In genomic region chr6:30102701-30103629, GRCh38 we compare ENCODE assay signal across 7 cellular contexts. TPM values are rescaled to one million over a fixed set of nuclear protein-coding genes. Genes with fewer than 3 reads are reported as not detected.
A peak's percentile ranks its signal among the peaks of the same experiment; 100 is the strongest.
DNase-seq lines count a peak whose midpoint lies in the region; ATAC-seq, FAIRE-seq and TF ChIP-seq lines count a peak whose summit lies in the region.

No MANE protein-coding gene starts in this region.

- peak overlapping the region; percentile 22 to 47 (median 34) for H3K4me3 ChIP-seq in right lobe of liver

- peak; percentile 82 for FAIRE-seq in GM12892 (lab: Jason Lieb, UNC)

- H3K4me3 Mint-ChIP-seq in activated CD4-positive, alpha-beta T cell treated with anti-CD3 and anti-CD28 coated beads, Interleukin-2, amount 10 ng/mL, durations not matched to agents 24 days and 14 days, result peak overlapping the region; percentile 86

- intact Hi-C loops in activated CD4-positive, alpha-beta T cell treated with anti-CD3 and anti-CD28 coated beads, Interleukin-2, amount 10 ng/mL, durations not matched to agents 24 days and 14 days (cut with micrococcal nuclease), result loop anchor here (1.0 to 5.0 kb wide), 7 partner anchors 26 to 349 kb away; partner anchors contain the start of gene PPP1R11
- intact Hi-C loops in right lobe of liver (cut with DNase I), result loop anchor here in 1 of 2 donors (10.0 kb wide), 1 partner anchor 62 kb away; the partner anchor contains the start of genes TRIM10 and TRIM15

- 5% methylated on average over 30 of the region's 32 CpGs for WGBS in right lobe of liver (ENCODE audit: insufficient coverage, low coverage, low lambda C conversion rate, missing lambda C conversion rate)

- H3K27me3 ChIP-seq in right lobe of liver, result peaks cover 0 to 3% of the 10 kb centered on the region in 2 donors

- H3K4me1 ChIP-seq in right lobe of liver, result peaks cover 0 to 25% (median 2%) of the 10 kb centered on the region in 4 donors

- no peaks in the 10 kb centered on the region for H3K9me3 ChIP-seq in right lobe of liver

- no peaks in the 10 kb centered on the region for H3K36me3 ChIP-seq in right lobe of liver

- peak overlapping the region; percentile 27 to 70 (median 55) for H3K27ac ChIP-seq in right lobe of liver

- DNase-seq in GM12892 (ENCODE audit: insufficient read length), result peak; percentile 65
- DNase-seq in NCI-H526 (lab: John Stamatoyannopoulos, UW), result peak; percentile 87 to 94
- peak; percentile 95 for DNase-seq in activated CD4-positive, alpha-beta T cell treated with anti-CD3 and anti-CD28 coated beads, Interleukin-2, amount 10 ng/mL, durations not matched to agents 24 days and 14 days
- peak; percentile 91 for DNase-seq in dermis blood vessel endothelial cell
- DNase-seq in right lobe of liver, result peak; percentile 80 to 88 (median 84)
- peak; percentile 76 for DNase-seq in stimulated activated CD4-positive, alpha-beta T cell treated with anti-CD3 and anti-CD28 coated beads, Interleukin-2, amount 100 ng/mL, for 4 hours (ENCODE audit: low read depth)

- TF ChIP-seq CTCF in right lobe of liver (IDR thresholded peaks at IDR 0.05), result peak; percentile 82 to 93 (median 89)

- no peaks in the 10 kb centered on the region for H3K36me3 Mint-ChIP-seq in activated CD4-positive, alpha-beta T cell treated with anti-CD3 and anti-CD28 coated beads, Interleukin-2, amount 10 ng/mL, durations not matched to agents 24 days and 14 days (ENCODE audit: low read depth)

- H3K27ac Mint-ChIP-seq in activated CD4-positive, alpha-beta T cell treated with anti-CD3 and anti-CD28 coated beads, Interleukin-2, amount 10 ng/mL, durations not matched to agents 24 days and 14 days, result peak overlapping the region; percentile 38

- H3K27me3 Mint-ChIP-seq in activated CD4-positive, alpha-beta T cell treated with anti-CD3 and anti-CD28 coated beads, Interleukin-2, amount 10 ng/mL, durations not matched to agents 24 days and 14 days, result peaks cover 57% of the 10 kb centered on the region

- H3K4me1 Mint-ChIP-seq in activated CD4-positive, alpha-beta T cell treated with anti-CD3 and anti-CD28 coated beads, Interleukin-2, amount 10 ng/mL, durations not matched to agents 24 days and 14 days, result peaks cover 29% of the 10 kb centered on the region

- H3K9me3 Mint-ChIP-seq in activated CD4-positive, alpha-beta T cell treated with anti-CD3 and anti-CD28 coated beads, Interleukin-2, amount 10 ng/mL, durations not matched to agents 24 days and 14 days, result no peaks in the 10 kb centered on the region

- ATAC-seq in HG03378 (IDR thresholded peaks at IDR 0.05; ENCODE audit: unreplicated experiment) (peak; percentile 66), right lobe of liver (peak; percentile 76 to 87 (median 84))

- TF ChIP-seq POLR2A in GM12892 (IDR thresholded peaks at IDR 0.05; ENCODE audit: low read depth, low read length) (no peak), right lobe of liver (IDR thresholded peaks at IDR 0.05) (no peak)

RNA-seq across cellular contexts. Expression of gene TRIM31, which starts 9.9 kb away (rescaled TPM):
- not detected for polyA plus RNA-seq in GM12892 (2012; ENCODE audit: missing spikeins)
- 0.09 TPM in 1 of 2 replicates, not detected in the other for total RNA-seq in activated CD4-positive, alpha-beta T cell treated with anti-CD3 and anti-CD28 coated beads, Interleukin-2, amount 10 ng/mL, durations not matched to agents 24 days and 14 days
- total RNA-seq in dermis blood vessel endothelial cell (not detected in 2 replicates), right lobe of liver (1 to 10 TPM in 1 of 6 experiments, under 1 TPM in 5; 0.32 to 5.1 (median 0.60) TPM)

RNA-seq across cellular contexts. Expression of gene RNF39, which starts 27.4 kb away (rescaled TPM):
- 0.34 TPM for polyA plus RNA-seq in GM12892 (2012; ENCODE audit: missing spikeins)
- total RNA-seq in activated CD4-positive, alpha-beta T cell treated with anti-CD3 and anti-CD28 coated beads, Interleukin-2, amount 10 ng/mL, durations not matched to agents 24 days and 14 days, result not detected in 2 replicates
- 0.05 TPM in 1 of 2 replicates, not detected in the other for total RNA-seq in dermis blood vessel endothelial cell
- not detected for total RNA-seq in right lobe of liver

RNA-seq across cellular contexts. Expression of gene TRIM40, which starts 33.0 kb away (rescaled TPM):
- polyA plus RNA-seq in GM12892 (2012; ENCODE audit: missing spikeins), result not detected
- total RNA-seq in activated CD4-positive, alpha-beta T cell treated with anti-CD3 and anti-CD28 coated beads, Interleukin-2, amount 10 ng/mL, durations not matched to agents 24 days and 14 days, result not detected in 2 replicates
- total RNA-seq in dermis blood vessel endothelial cell, result not detected in 2 replicates
- total RNA-seq in right lobe of liver, result 1 to 10 TPM in 1 of 6 experiments, under 1 TPM in 1, not detected in 4; 0.18 to 5.2 TPM

RNA-seq across cellular contexts. Expression of gene PPP1R11, which starts 36.0 kb away (rescaled TPM):
- polyA plus RNA-seq in GM12892 (2012; ENCODE audit: missing spikeins), result 25.4 TPM
- total RNA-seq in activated CD4-positive, alpha-beta T cell treated with anti-CD3 and anti-CD28 coated beads, Interleukin-2, amount 10 ng/mL, durations not matched to agents 24 days and 14 days, result 60.9 and 61.1 TPM in 2 replicates
- total RNA-seq in dermis blood vessel endothelial cell (14.0 and 15.0 TPM in 2 replicates), right lobe of liver (10 to 100 TPM; 22.9 to 37.2 (median 25.7) TPM)

RNA-seq across cellular contexts. Expression of gene POLR1H, which starts 41.9 kb away (rescaled TPM):
- 53.2 TPM for polyA plus RNA-seq in GM12892 (2012; ENCODE audit: missing spikeins)
- total RNA-seq in activated CD4-positive, alpha-beta T cell treated with anti-CD3 and anti-CD28 coated beads, Interleukin-2, amount 10 ng/mL, durations not matched to agents 24 days and 14 days, result 85.6 and 87.0 TPM in 2 replicates
- total RNA-seq in dermis blood vessel endothelial cell, result 14.8 and 39.1 TPM in 2 replicates
- 10 to 100 TPM in 4 of 6 experiments, 1 to 10 TPM in 2; 9.4 to 17.8 (median 11.2) TPM for total RNA-seq in right lobe of liver

Comparison
In these comparisons a context has a peak if more than half of its experiments do, and no peak if none do; other contexts are left out.
1. Peak in every context shown above with its lines: DNase-seq, ATAC-seq, H3K4me3 ChIP-seq and H3K27ac ChIP-seq.